In genomic region chr20:14897608-14898007, GRCh38 we compare ENCODE assay signal across 1 cellular context.
TF ChIP-seq lines count a peak whose summit lies in the region.

No MANE protein-coding gene starts in this region.

TF ChIP-seq in HepG2, 621 proteins besides CTCF, POLR2A, EP300 and RAD21:
- no peak for TF ChIP-seq ZFX (CRISPR knock-in tag; IDR thresholded peaks at IDR 0.05; ENCODE audit: low read depth)
- peak; percentile 92 for TF ChIP-seq ZNF564 (CRISPR knock-in tag; IDR thresholded peaks at IDR 0.05)
